1 cellular context compared by ENCODE assay signal in the genomic region with DNA sequence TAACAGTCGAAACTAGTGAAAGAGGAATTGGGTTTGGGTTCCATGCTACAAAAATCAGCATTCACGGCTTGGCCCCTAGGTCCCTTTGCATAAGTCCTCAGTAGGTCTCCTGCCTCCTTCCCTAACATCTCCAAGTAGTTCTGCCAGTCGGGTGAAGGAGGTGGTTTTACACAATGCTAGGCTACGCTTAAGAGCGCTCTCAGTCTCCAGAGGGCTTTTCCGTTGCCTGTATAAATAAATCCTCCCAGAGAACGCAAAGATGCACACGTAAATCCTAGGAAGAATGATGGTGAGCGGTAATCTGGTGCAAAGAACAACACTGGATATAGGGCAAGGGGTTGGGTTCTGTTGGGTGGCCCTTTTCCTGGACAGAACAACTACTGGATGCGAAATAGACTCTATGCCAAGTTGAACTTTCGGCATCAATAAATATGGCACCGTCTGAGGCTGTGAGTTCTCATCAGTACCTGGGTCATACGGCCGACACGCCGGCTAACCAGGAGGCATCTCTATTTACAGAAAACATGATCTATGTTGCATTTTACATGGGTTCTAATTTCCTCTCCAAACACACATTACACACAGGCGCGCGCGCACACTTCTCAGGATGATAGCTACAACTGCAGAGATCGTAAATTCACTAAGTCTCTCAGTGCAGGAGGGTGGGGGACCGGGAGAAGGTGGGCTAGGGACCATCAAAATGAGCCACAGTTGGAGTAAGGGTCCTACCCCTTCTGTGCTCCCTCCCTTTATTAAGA.
TF ChIP-seq lines count a peak whose summit lies in the region.

No MANE protein-coding gene starts in this region.

TF ChIP-seq in H1, 55 proteins besides CTCF, POLR2A, EP300 and RAD21:
- peak; percentile 11 for TF ChIP-seq RNF2 (IDR thresholded peaks at IDR 0.05; ENCODE audit: borderline replicate concordance, low read depth, low read length, missing control alignments, poor library complexity, severe bottlenecking)
- no peak for TF ChIP-seq SAP30 (IDR thresholded peaks at IDR 0.05; ENCODE audit: insufficient read depth, insufficient replicate concordance, low read length)
- no peak for TF ChIP-seq TAF7 (optimal IDR thresholded peaks at IDR 0.05; ENCODE audit: borderline replicate concordance, low read depth, low read length)
- TF ChIP-seq GTF2F1 (IDR thresholded peaks at IDR 0.05; ENCODE audit: borderline replicate concordance, low read depth, low read length) = no peak
- no peak for TF ChIP-seq RXRA (IDR thresholded peaks at IDR 0.05; ENCODE audit: insufficient read depth, low read depth, low read length)
- peak; percentile 56; the same call in 1 of the 2 replicates for TF ChIP-seq POLR2AphosphoS5 (IDR thresholded peaks at IDR 0.05; ENCODE audit: low read depth, low read length)
- TF ChIP-seq CHD2 (IDR thresholded peaks at IDR 0.05; ENCODE audit: low read length) = no peak
- TF ChIP-seq TEAD4 (IDR thresholded peaks at IDR 0.05; ENCODE audit: low read depth, low read length) = no peak
- no peak for TF ChIP-seq YY1 (IDR thresholded peaks at IDR 0.05; ENCODE audit: low read depth, low read length)
- TF ChIP-seq SP2 (IDR thresholded peaks at IDR 0.05; ENCODE audit: low read length) = no peak
- TF ChIP-seq, protein P1, sequence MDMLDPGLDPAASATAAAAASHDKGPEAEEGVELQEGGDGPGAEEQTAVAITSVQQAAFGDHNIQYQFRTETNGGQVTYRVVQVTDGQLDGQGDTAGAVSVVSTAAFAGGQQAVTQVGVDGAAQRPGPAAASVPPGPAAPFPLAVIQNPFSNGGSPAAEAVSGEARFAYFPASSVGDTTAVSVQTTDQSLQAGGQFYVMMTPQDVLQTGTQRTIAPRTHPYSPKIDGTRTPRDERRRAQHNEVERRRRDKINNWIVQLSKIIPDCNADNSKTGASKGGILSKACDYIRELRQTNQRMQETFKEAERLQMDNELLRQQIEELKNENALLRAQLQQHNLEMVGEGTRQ (IDR thresholded peaks at IDR 0.05; ENCODE audit: low read length) = no peak
- no peak for TF ChIP-seq POU5F1 (IDR thresholded peaks at IDR 0.05; ENCODE audit: low read depth, low read length)
- no peak for TF ChIP-seq ZNF274 (IDR thresholded peaks at IDR 0.05; ENCODE audit: borderline replicate concordance, extremely low read depth, low read length)
- TF ChIP-seq MAFK (IDR thresholded peaks at IDR 0.05; ENCODE audit: low read depth, low read length) = no peak
- TF ChIP-seq EGR1 (IDR thresholded peaks at IDR 0.05; ENCODE audit: borderline replicate concordance, low read depth, low read length) = no peak
- TF ChIP-seq NRF1 (IDR thresholded peaks at IDR 0.05; ENCODE audit: low read depth, low read length) = no peak
- TF ChIP-seq TCF12 (IDR thresholded peaks at IDR 0.05; ENCODE audit: low read depth, low read length) = no peak
- TF ChIP-seq CBX5 (IDR thresholded peaks at IDR 0.05; ENCODE audit: low read depth, low read length) = no peak
- TF ChIP-seq CREB1 (IDR thresholded peaks at IDR 0.05) = no peak
- peak; percentile 38 for TF ChIP-seq EZH2 (IDR thresholded peaks at IDR 0.05; ENCODE audit: low read depth, low read length, severe bottlenecking)
- TF ChIP-seq CHD1 (IDR thresholded peaks at IDR 0.05; ENCODE audit: low read depth, low read length) = no peak
- no peak for TF ChIP-seq RBBP5 (IDR thresholded peaks at IDR 0.05; ENCODE audit: borderline replicate concordance, low read depth, low read length)
- no peak for TF ChIP-seq KDM1A (IDR thresholded peaks at IDR 0.05; ENCODE audit: borderline replicate concordance, low read length)
- TF ChIP-seq KDM4A (IDR thresholded peaks at IDR 0.05; ENCODE audit: low read depth, low read length, severe bottlenecking) = no peak
